ENCODE assay signal across 18 cellular contexts in the genomic region with DNA sequence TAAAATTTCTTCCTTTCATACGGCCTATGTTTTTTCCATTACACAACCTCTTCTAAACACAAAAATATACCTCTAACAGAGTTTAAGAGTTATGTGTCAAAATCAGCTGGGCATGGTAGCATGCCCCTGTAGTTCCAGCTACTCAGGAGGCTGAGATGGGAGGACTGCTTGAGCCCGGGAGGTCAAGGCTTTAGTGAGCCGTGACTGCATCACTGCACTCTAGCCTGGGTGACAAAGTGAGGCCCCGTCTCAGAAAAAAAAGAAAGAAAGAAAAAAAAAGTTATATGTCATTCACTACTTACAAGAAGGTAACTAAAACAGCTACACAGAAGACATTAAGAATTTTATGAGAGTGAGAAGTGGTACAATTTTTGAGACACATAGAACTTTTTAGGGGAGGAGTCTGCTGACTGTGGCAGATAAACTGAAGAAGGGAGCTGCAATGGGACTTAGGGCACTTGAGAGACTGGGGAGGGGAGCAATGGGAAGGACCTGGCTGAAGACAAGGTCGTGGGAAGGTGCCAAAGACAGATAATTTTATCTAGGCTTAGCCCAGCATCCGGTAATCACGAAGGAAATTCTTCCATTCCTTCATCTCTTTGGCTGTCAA.
"Had no signal": no experiment of that assay in that cellular context is flagged by ENCODE, and none has a peak within 500 bp of the region (broad histone marks: within the 10 kb centered on the region; RNA-seq: fewer than 3 reads in every experiment).

No MANE protein-coding gene starts in this region.

- FAIRE-seq: bronchial epithelial cell had no signal

- H3K4me3 Mint-ChIP-seq: activated CD4-positive, alpha-beta memory T cell treated with anti-CD3 and anti-CD28 coated beads, Interleukin-2, amount 10 ng/mL, durations not matched to agents 7 days and 5 days; activated CD4-positive, alpha-beta T cell treated with anti-CD3 and anti-CD28 coated beads for 36 hours had no signal

- H3K27me3 Mint-ChIP-seq: activated CD4-positive, alpha-beta memory T cell treated with anti-CD3 and anti-CD28 coated beads, Interleukin-2, amount 10 ng/mL, durations not matched to agents 7 days and 5 days; activated CD4-positive, alpha-beta T cell treated with anti-CD3 and anti-CD28 coated beads for 36 hours had no signal

- DNase-seq: activated CD4-positive, alpha-beta memory T cell treated with anti-CD3 and anti-CD28 coated beads, Interleukin-2, amount 10 ng/mL, durations not matched to agents 7 days and 5 days; activated CD4-positive, alpha-beta T cell treated with anti-CD3 and anti-CD28 coated beads for 36 hours; activated gamma-delta T cell treated with Interleukin-2 at 50 U/mL for 16 hours; activated T-cell treated with anti-CD3 and anti-CD28 coated beads, Interleukin-2, amount 50 U/mL, for 48 hours; dorsolateral prefrontal cortex; foreskin melanocyte; head of caudate nucleus; islet precursor cell; left lung; mesenchymal stem cell; psoas muscle; right lobe of liver; stimulated activated CD4-positive, alpha-beta T cell treated with anti-CD3 and anti-CD28 coated beads, Interleukin-1b, Interleukin-23, amount 100 ng/mL, for 48 hours; stimulated activated naive CD4-positive, alpha-beta T cell treated with Interleukin-2 at 50 U/mL for 16 hours; T-helper 2 cell; upper lobe of left lung had no signal

- H3K27ac Mint-ChIP-seq: activated CD4-positive, alpha-beta memory T cell treated with anti-CD3 and anti-CD28 coated beads, Interleukin-2, amount 10 ng/mL, durations not matched to agents 7 days and 5 days; activated CD4-positive, alpha-beta T cell treated with anti-CD3 and anti-CD28 coated beads for 36 hours had no signal

- H3K4me3 ChIP-seq: ascending aorta, dorsolateral prefrontal cortex, left lung, psoas muscle, right lobe of liver, upper lobe of left lung had no signal

- H3K9me3 Mint-ChIP-seq: activated CD4-positive, alpha-beta memory T cell treated with anti-CD3 and anti-CD28 coated beads, Interleukin-2, amount 10 ng/mL, durations not matched to agents 7 days and 5 days had no signal

- H3K9me3 ChIP-seq: ascending aorta, left lung, psoas muscle, right lobe of liver, upper lobe of left lung had no signal

- H3K4me1 ChIP-seq: ascending aorta, psoas muscle, right lobe of liver, upper lobe of left lung had no signal

- ATAC-seq: activated CD4-positive, alpha-beta T cell treated with anti-CD3 and anti-CD28 coated beads for 36 hours; left lung; psoas muscle; right lobe of liver had no signal

- H3K27me3 ChIP-seq: ascending aorta, dorsolateral prefrontal cortex, left lung, right lobe of liver, upper lobe of left lung had no signal

- H3K27ac ChIP-seq: ascending aorta, dorsolateral prefrontal cortex, left lung, psoas muscle, right lobe of liver, upper lobe of left lung had no signal

- H3K36me3 ChIP-seq: ascending aorta, left lung, upper lobe of left lung had no signal
